Comparison of ENCODE assay signal across 20 cellular contexts in the genomic region with DNA sequence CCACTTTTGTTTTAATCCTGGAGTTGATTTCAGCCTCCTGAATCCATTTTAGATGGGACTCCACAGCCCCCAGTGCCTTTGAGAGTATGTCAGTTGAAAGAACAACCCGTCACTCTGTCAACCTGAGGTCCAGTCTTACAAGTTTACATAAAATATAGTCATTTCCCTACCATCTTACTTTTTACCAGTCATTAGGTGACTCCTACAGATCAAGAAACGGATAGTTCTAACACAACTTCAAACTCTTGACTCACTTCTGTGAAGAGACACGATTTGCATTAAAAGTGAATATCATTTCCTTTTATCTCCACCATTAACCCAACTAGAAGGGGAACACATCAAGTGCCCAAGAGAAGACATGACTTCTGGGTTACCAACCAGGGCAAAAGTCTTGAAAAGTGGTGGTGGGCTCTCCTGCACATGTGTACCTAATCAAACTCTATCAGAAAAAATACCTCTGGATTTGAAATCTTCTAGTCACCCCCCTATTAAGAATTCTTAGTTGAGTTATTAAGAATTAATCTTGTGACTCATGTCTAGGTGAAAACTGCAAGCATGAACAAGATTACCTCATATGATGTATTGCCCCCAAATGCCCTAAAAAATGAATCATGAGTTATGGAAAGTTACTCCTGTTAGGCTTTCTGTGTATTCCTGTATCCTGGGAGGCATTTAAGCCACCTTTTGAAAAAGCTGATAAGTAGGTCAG.
DNase-seq lines count a peak whose midpoint lies in the region; ATAC-seq and TF ChIP-seq lines count a peak whose summit lies in the region.
"Had no signal": no experiment of that assay in that cellular context is flagged by ENCODE, and none has a peak within 500 bp of the region (broad histone marks: within the 10 kb centered on the region; RNA-seq: fewer than 3 reads in every experiment).

No MANE protein-coding gene starts in this region.

- H3K36me3 Mint-ChIP-seq in activated naive CD4-positive, alpha-beta T cell treated with anti-CD3 and anti-CD28 coated beads, Interleukin-2, amount 50 U/mL, for 72 hours, result peaks cover 0 to 12% of the 10 kb centered on the region in 2 donors
- peaks cover 18% of the 10 kb centered on the region for H3K36me3 Mint-ChIP-seq in activated naive CD4-positive, alpha-beta T cell treated with anti-CD3 and anti-CD28 coated beads, Interleukin-2, amount 10 ng/mL, durations not matched to agents 7 days and 5 days

- H3K27ac Mint-ChIP-seq in activated naive CD4-positive, alpha-beta T cell treated with anti-CD3 and anti-CD28 coated beads, Interleukin-2, amount 50 U/mL, for 72 hours, result peak overlapping the region; percentile 12 to 31
- H3K27ac Mint-ChIP-seq in activated naive CD4-positive, alpha-beta T cell treated with anti-CD3 and anti-CD28 coated beads, Interleukin-2, amount 10 ng/mL, durations not matched to agents 7 days and 5 days, result no peak overlapping the region
- H3K27ac Mint-ChIP-seq: effector memory CD8-positive, alpha-beta T cell had no signal

- ATAC-seq in activated naive CD4-positive, alpha-beta T cell treated with anti-CD3 and anti-CD28 coated beads, Interleukin-2, amount 50 U/mL, for 72 hours, result peak; percentile 46 to 97
- ATAC-seq in RWPE2 (ENCODE audit: low read depth), result peak; percentile 50; the same call in 2 of the 3 replicates
- no peak for ATAC-seq in HG02852 (IDR thresholded peaks at IDR 0.05; ENCODE audit: unreplicated experiment)
- ATAC-seq in HG03196 (IDR thresholded peaks at IDR 0.05; ENCODE audit: unreplicated experiment), result no peak
- ATAC-seq: effector memory CD8-positive, alpha-beta T cell; left ventricle myocardium superior; mucosa of descending colon had no signal

- CTCF ChIA-PET in activated naive CD4-positive, alpha-beta T cell treated with anti-CD3 and anti-CD28 coated beads, Interleukin-2, amount 10 ng/mL, durations not matched to agents 7 days and 5 days (lab: Charles Lee), result no interaction called here

- no peaks in the 10 kb centered on the region for H3K9me3 ChIP-seq in RWPE2 (ENCODE audit: severe bottlenecking)
- no peaks in the 10 kb centered on the region for H3K9me3 ChIP-seq in esophagus squamous epithelium
- H3K9me3 ChIP-seq: mucosa of descending colon, testis had no signal

- WGBS in esophagus squamous epithelium, 2 donors, result 65 to 71% methylated on average over 3 of the region's 3 CpGs

- H3K27me3 ChIP-seq in RWPE2 (ENCODE audit: insufficient read depth, poor library complexity, severe bottlenecking) (no peaks in the 10 kb centered on the region), esophagus squamous epithelium (no peaks in the 10 kb centered on the region)
- H3K27me3 ChIP-seq: testis had no signal

- TF ChIP-seq CTCF in RWPE2 (IDR thresholded peaks at IDR 0.05; ENCODE audit: poor library complexity, severe bottlenecking), result no peak
- no peak for TF ChIP-seq CTCF in esophagus squamous epithelium (IDR thresholded peaks at IDR 0.05)

- no peak for TF ChIP-seq POLR2A in esophagus squamous epithelium (IDR thresholded peaks at IDR 0.05)

- no peak overlapping the region for H3K4me3 Mint-ChIP-seq in activated naive CD4-positive, alpha-beta T cell treated with anti-CD3 and anti-CD28 coated beads, Interleukin-2, amount 10 ng/mL, durations not matched to agents 7 days and 5 days
- H3K4me3 Mint-ChIP-seq: effector memory CD8-positive, alpha-beta T cell had no signal

- H3K4me1 ChIP-seq in RWPE2 (ENCODE audit: insufficient read depth, poor library complexity, severe bottlenecking) (peaks cover 20% of the 10 kb centered on the region), esophagus squamous epithelium (peaks cover 0 to 24% (median 13%) of the 10 kb centered on the region in 3 donors)
- H3K4me1 ChIP-seq: testis had no signal

- no peak overlapping the region for H3K4me3 ChIP-seq in RWPE2 (ENCODE audit: severe bottlenecking)
- H3K4me3 ChIP-seq in esophagus squamous epithelium, result no peak overlapping the region
- H3K4me3 ChIP-seq: mucosa of descending colon, testis had no signal

- H3K9me3 Mint-ChIP-seq in activated naive CD4-positive, alpha-beta T cell treated with anti-CD3 and anti-CD28 coated beads, Interleukin-2, amount 50 U/mL, for 72 hours, result peaks cover 0 to 5% of the 10 kb centered on the region in 2 donors
- no peaks in the 10 kb centered on the region for H3K9me3 Mint-ChIP-seq in activated naive CD4-positive, alpha-beta T cell treated with anti-CD3 and anti-CD28 coated beads, Interleukin-2, amount 10 ng/mL, durations not matched to agents 7 days and 5 days
- H3K9me3 Mint-ChIP-seq: effector memory CD8-positive, alpha-beta T cell had no signal

- H3K4me1 Mint-ChIP-seq in activated naive CD4-positive, alpha-beta T cell treated with anti-CD3 and anti-CD28 coated beads, Interleukin-2, amount 10 ng/mL, durations not matched to agents 7 days and 5 days, result no peaks in the 10 kb centered on the region

- no peaks in the 10 kb centered on the region for H3K27me3 Mint-ChIP-seq in activated naive CD4-positive, alpha-beta T cell treated with anti-CD3 and anti-CD28 coated beads, Interleukin-2, amount 10 ng/mL, durations not matched to agents 7 days and 5 days
- H3K27me3 Mint-ChIP-seq: effector memory CD8-positive, alpha-beta T cell had no signal

- H3K27ac ChIP-seq in RWPE2 (ENCODE audit: poor library complexity, severe bottlenecking) (peak overlapping the region; percentile 62), esophagus squamous epithelium (peak overlapping the region in 3 of 4 donors; percentile 34 to 59 (median 57))
- H3K27ac ChIP-seq: C4-2B, testis had no signal

- H3K36me3 ChIP-seq in RWPE2 (ENCODE audit: low read depth), result no peaks in the 10 kb centered on the region
- no peaks in the 10 kb centered on the region for H3K36me3 ChIP-seq in esophagus squamous epithelium

- intact Hi-C loops in esophagus squamous epithelium (cut with DNase I), result no loop called here

- DNase-seq in activated naive CD4-positive, alpha-beta T cell treated with anti-CD3 and anti-CD28 coated beads, Interleukin-2, amount 50 U/mL, for 72 hours (ENCODE audit: low spot score in 2 of 2), result no peak
- no peak for DNase-seq in activated naive CD4-positive, alpha-beta T cell treated with anti-CD3 and anti-CD28 coated beads, Interleukin-2, amount 10 ng/mL, durations not matched to agents 7 days and 5 days
- DNase-seq in RWPE2 (ENCODE audit: low spot score) (no peak), esophagus squamous epithelium (lab: John Stamatoyannopoulos, UW) (no peak), renal cortical epithelial cell (ENCODE audit: low read depth) (peak; percentile 57), NCI-H2196 treated with DMSO at 0.1 percent for 48 hours (lab: John Stamatoyannopoulos, UW; ENCODE audit: unreplicated experiment) (no peak)
- DNase-seq: activated CD4-positive, alpha-beta T cell treated with anti-CD3 and anti-CD28 coated beads for 48 hours; activated CD8-positive, alpha-beta memory T cell treated with anti-CD3 and anti-CD28 coated beads, Interleukin-2, amount 50 U/mL, for 4 hours; effector memory CD8-positive, alpha-beta T cell; Karpas-422; left ventricle myocardium superior; mucosa of descending colon; NCI-H1092 treated with DMSO at 0.1 percent for 48 hours; NCI-H2107; NCI-H524 treated with DMSO at 0.1 percent for 48 hours; retina; testis had no signal

Comparison
In these comparisons a context has a peak if more than half of its experiments do, and no peak if none do; other contexts are left out.
1. ATAC-seq: peak in activated naive CD4-positive, alpha-beta T cell treated with anti-CD3 and anti-CD28 coated beads, Interleukin-2, amount 50 U/mL, for 72 hours (2 of 2) and RWPE2 (single experiment); none in HG02852 (single experiment) and HG03196 (single experiment).